Comparison of ENCODE assay signal across 3 cellular contexts in genomic region chr18:68676913-68677312, GRCh38.
TF ChIP-seq lines count a peak whose summit lies in the region.

No MANE protein-coding gene starts in this region.

TF ChIP-seq in liver, 16 proteins besides CTCF, POLR2A, EP300 and RAD21 (continued from another document):
- TF ChIP-seq ATF3 (IDR thresholded peaks at IDR 0.05) = no peak
- TF ChIP-seq SP1 (IDR thresholded peaks at IDR 0.05) = no peak
- TF ChIP-seq TAF1 (conservative IDR thresholded peaks at IDR 0.05) = no peak
- no peak for TF ChIP-seq HNF4G (IDR thresholded peaks at IDR 0.05)
- TF ChIP-seq RXRA (IDR thresholded peaks at IDR 0.05) = no peak
- no peak for TF ChIP-seq MAX (IDR thresholded peaks at IDR 0.05)
- TF ChIP-seq EGR1 (IDR thresholded peaks at IDR 0.05; ENCODE audit: low read depth in 2 of 2) = no peak
- TF ChIP-seq REST (IDR thresholded peaks at IDR 0.05) = no peak
- TF ChIP-seq GABPA (IDR thresholded peaks at IDR 0.05 in 1 of 2, conservative IDR thresholded peaks at IDR 0.05 in 1 of 2) = no peak
- TF ChIP-seq FOXA1 (IDR thresholded peaks at IDR 0.05) = no peak
- no peak for TF ChIP-seq YY1 (IDR thresholded peaks at IDR 0.05)
- TF ChIP-seq ZBTB33 (IDR thresholded peaks at IDR 0.05) = no peak

TF ChIP-seq in HepG2, 621 proteins besides CTCF, POLR2A, EP300 and RAD21 (continued from another document):
- no peak for TF ChIP-seq MATR3 (CRISPR knock-in tag; IDR thresholded peaks at IDR 0.05)
- no peak for TF ChIP-seq ZSCAN20 (CRISPR knock-in tag; IDR thresholded peaks at IDR 0.05; ENCODE audit: borderline replicate concordance)
- TF ChIP-seq RFX3 (CRISPR knock-in tag; IDR thresholded peaks at IDR 0.05) = no peak
- TF ChIP-seq ZNF770 (CRISPR knock-in tag; IDR thresholded peaks at IDR 0.05) = no peak
- no peak for TF ChIP-seq ZNF10 (CRISPR knock-in tag; IDR thresholded peaks at IDR 0.05; ENCODE audit: borderline replicate concordance, low read depth)
- no peak for TF ChIP-seq PHF8 (CRISPR knock-in tag; IDR thresholded peaks at IDR 0.05)
- TF ChIP-seq SOX6 (IDR thresholded peaks at IDR 0.05) = no peak
- TF ChIP-seq SOX6 (CRISPR knock-in tag; IDR thresholded peaks at IDR 0.05) = no peak
- no peak for TF ChIP-seq ZBTB25 (CRISPR knock-in tag; IDR thresholded peaks at IDR 0.05)
- TF ChIP-seq SMAD1 (CRISPR knock-in tag; IDR thresholded peaks at IDR 0.05; ENCODE audit: borderline replicate concordance, low read depth) = no peak
- TF ChIP-seq ZNF124 (CRISPR knock-in tag; IDR thresholded peaks at IDR 0.05) = no peak
- TF ChIP-seq TRAFD1 (CRISPR knock-in tag; IDR thresholded peaks at IDR 0.05; ENCODE audit: borderline replicate concordance) = no peak
- no peak for TF ChIP-seq NR2F2 (IDR thresholded peaks at IDR 0.05; ENCODE audit: borderline replicate concordance, low read depth)
- TF ChIP-seq ZNF674 (CRISPR knock-in tag; IDR thresholded peaks at IDR 0.05; ENCODE audit: low read depth) = no peak

TF ChIP-seq in SK-N-SH, 30 proteins besides CTCF, POLR2A, EP300 and RAD21 (continued from another document):
- TF ChIP-seq GABPA (IDR thresholded peaks at IDR 0.05; ENCODE audit: low read depth) (no peak), MAX (IDR thresholded peaks at IDR 0.05; ENCODE audit: low read depth) (no peak), EZH2phosphoT487 (IDR thresholded peaks at IDR 0.05; ENCODE audit: borderline replicate concordance, low read depth) (no peak), TAF1 (IDR thresholded peaks at IDR 0.05; ENCODE audit: borderline replicate concordance, low read depth, low read length) (no peak), MEF2A (IDR thresholded peaks at IDR 0.05; ENCODE audit: borderline replicate concordance, low read depth) (no peak), NRF1 (IDR thresholded peaks at IDR 0.05; ENCODE audit: low read depth, low read length) (no peak), FOXM1 (IDR thresholded peaks at IDR 0.05; ENCODE audit: low read depth) (no peak), TEAD4 (IDR thresholded peaks at IDR 0.05; ENCODE audit: borderline replicate concordance, insufficient read depth) (no peak), REST (IDR thresholded peaks at IDR 0.05; ENCODE audit: low read depth, low read length) (no peak), USF1 (IDR thresholded peaks at IDR 0.05; ENCODE audit: borderline replicate concordance, low read depth) (no peak), USF2 (IDR thresholded peaks at IDR 0.05; ENCODE audit: borderline replicate concordance, low read depth, low read length) (no peak), MXI1 (IDR thresholded peaks at IDR 0.05; ENCODE audit: low read depth, low read length) (no peak), GATA2 (CRISPR knock-in tag; IDR thresholded peaks at IDR 0.05) (no peak)
